19 cellular contexts compared by ENCODE assay signal in the genomic region with DNA sequence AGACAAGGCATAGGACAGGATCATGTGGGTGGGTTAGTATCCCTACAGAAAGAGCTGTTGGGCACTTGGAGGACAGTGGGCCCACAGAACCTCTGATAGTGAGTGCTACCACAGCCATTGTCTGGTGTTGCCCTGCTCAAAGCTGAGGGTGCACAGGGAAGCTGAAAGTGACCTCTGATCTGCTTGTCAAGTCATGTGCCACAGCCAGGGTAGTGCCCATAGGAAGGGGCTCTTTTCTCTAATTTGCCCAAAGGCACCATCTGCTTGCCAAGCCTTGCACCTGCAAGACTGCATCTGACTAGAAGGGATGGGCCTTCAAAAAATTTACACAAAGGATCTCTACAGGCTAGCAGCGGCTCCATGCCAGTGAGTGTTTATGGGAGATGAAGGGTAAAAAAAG.
DNase-seq lines count a peak whose midpoint lies in the region; ATAC-seq, FAIRE-seq and TF ChIP-seq lines count a peak whose summit lies in the region.
"Had no signal": no experiment of that assay in that cellular context is flagged by ENCODE, and none has a peak within 500 bp of the region (broad histone marks: within the 10 kb centered on the region; RNA-seq: fewer than 3 reads in every experiment).

No MANE protein-coding gene starts in this region.

- CTCF ChIA-PET in SK-N-SH (lab: Yijun Ruan, JAX), result interaction anchor here (1.0 kb wide), 1 partner anchor 236 kb away, joined by 3 read pairs; no protein-coding TSS in a partner anchor

- POLR2A ChIA-PET in SK-N-SH (lab: Yijun Ruan, JAX), result no interaction called here

- H3K4me1 ChIP-seq in SK-N-SH (ENCODE audit: control insufficient read depth in 1 of 2, insufficient read depth in 2 of 2, low read depth in 1 of 2, low read length in 1 of 2) (peaks cover 4 to 22% of the 10 kb centered on the region in 2 experiments; a peak in 3 of 4 replicates), upper lobe of right lung (peaks cover 13% of the 10 kb centered on the region)
- H3K4me1 ChIP-seq: HAP-1 had no signal

- H3K36me3 Mint-ChIP-seq in progenitor cell of endocrine pancreas (ENCODE audit: insufficient read depth), result no peaks in the 10 kb centered on the region

- no peaks in the 10 kb centered on the region for H3K27me3 Mint-ChIP-seq in progenitor cell of endocrine pancreas

- no peaks in the 10 kb centered on the region for H4K20me1 ChIP-seq in SK-N-SH (ENCODE audit: insufficient read depth)

- H3K9ac ChIP-seq in SK-N-SH, result no peak overlapping the region

- peaks cover 15% of the 10 kb centered on the region for H3K4me1 Mint-ChIP-seq in progenitor cell of endocrine pancreas (ENCODE audit: low read depth)

- peaks cover 9% of the 10 kb centered on the region for H3F3A ChIP-seq in SK-N-SH (replicated peaks; ENCODE audit: insufficient read depth)

- H3K4me3 ChIP-seq in SK-N-SH (ENCODE audit: low read depth in 2 of 2, low read length in 1 of 2) (no peak overlapping the region), upper lobe of right lung (no peak overlapping the region)
- H3K4me3 ChIP-seq: HAP-1, thyroid gland had no signal

- no peak for TF ChIP-seq CTCF in SK-N-SH (IDR thresholded peaks at IDR 0.05)
- no peak for TF ChIP-seq CTCF in upper lobe of right lung (IDR thresholded peaks at IDR 0.05)
- TF ChIP-seq CTCF in progenitor cell of endocrine pancreas (IDR thresholded peaks at IDR 0.05; ENCODE audit: unreplicated experiment), result no peak

- no peak for TF ChIP-seq EP300 in SK-N-SH (IDR thresholded peaks at IDR 0.05; ENCODE audit: borderline replicate concordance in 1 of 2, low read depth in 1 of 2, low read length in 1 of 2)

- FAIRE-seq in H54 (lab: Jason Lieb, UNC), result no peak
- FAIRE-seq: endothelial cell of umbilical vein, islet of Langerhans had no signal

- H3K36me3 ChIP-seq in SK-N-SH (replicated peaks in 1 of 2; ENCODE audit: control insufficient read depth in 1 of 2, insufficient read depth in 2 of 2, low read length in 1 of 2) (no peaks in the 10 kb centered on the region), upper lobe of right lung (no peaks in the 10 kb centered on the region)
- H3K36me3 ChIP-seq: HAP-1, thyroid gland had no signal

- H3K27ac ChIP-seq in SK-N-SH (ENCODE audit: low read depth in 2 of 2, low read length in 1 of 2) (no peak overlapping the region), upper lobe of right lung (no peak overlapping the region)
- H3K27ac ChIP-seq: thyroid gland had no signal

- no peaks in the 10 kb centered on the region for H3K79me2 ChIP-seq in SK-N-SH (ENCODE audit: insufficient read depth)

- H3K4me3 Mint-ChIP-seq in progenitor cell of endocrine pancreas (ENCODE audit: low read depth), result no peak overlapping the region
- H3K4me3 Mint-ChIP-seq: activated T-cell treated with anti-CD3 and anti-CD28 coated beads, Interleukin-2, amount 50 U/mL, for 4 hours had no signal

- H3K27ac Mint-ChIP-seq in progenitor cell of endocrine pancreas, result no peak overlapping the region

- H3K9me3 ChIP-seq in SK-N-SH, result no peaks in the 10 kb centered on the region
- H3K9me3 ChIP-seq in upper lobe of right lung, result no peaks in the 10 kb centered on the region
- H3K9me3 ChIP-seq: HAP-1, thyroid gland had no signal

- no peaks in the 10 kb centered on the region for H3K9me2 ChIP-seq in SK-N-SH

- no peak for TF ChIP-seq POLR2A in H54 (IDR thresholded peaks at IDR 0.05; ENCODE audit: low read depth, low read length)

- H2AFZ ChIP-seq in SK-N-SH (ENCODE audit: low read depth), result no peak overlapping the region

- H3K9me3 Mint-ChIP-seq in progenitor cell of endocrine pancreas (ENCODE audit: low read depth), result no peaks in the 10 kb centered on the region
- H3K9me3 Mint-ChIP-seq: activated T-cell treated with anti-CD3 and anti-CD28 coated beads, Interleukin-2, amount 50 U/mL, for 4 hours had no signal

- intact Hi-C loops in upper lobe of right lung (cut with DNase I), result loop anchor here (10.0 kb wide), 1 partner anchor 287 kb away; no protein-coding TSS in a partner anchor

- DNase-seq in SK-N-SH, result no peak
- DNase-seq in NCI-H146 (lab: John Stamatoyannopoulos, UW), result peak; percentile 83
- DNase-seq in dermis blood vessel endothelial cell, result peak; percentile 20
- no peak for DNase-seq in upper lobe of right lung
- DNase-seq in progenitor cell of endocrine pancreas (ENCODE audit: low spot score, unreplicated experiment), result no peak
- no peak for DNase-seq in mucosa of gallbladder (ENCODE audit: low spot score)
- DNase-seq in H54 (ENCODE audit: insufficient read length, low spot score), result no peak
- DNase-seq: activated CD4-positive, alpha-beta T cell treated with anti-CD3 and anti-CD28 coated beads, Interleukin-2, amount 50 U/mL, for 1 hour; activated T-cell treated with anti-CD3 and anti-CD28 coated beads, Interleukin-2, amount 50 U/mL, for 4 hours; cerebellar nuclear complex; DMS79; NCI-H1930; occipital lobe; stimulated activated CD4-positive, alpha-beta T cell treated with anti-CD3 and anti-CD28 coated beads, Interleukin-4, amount 100 ng/mL, for 24 hours; thyroid gland had no signal

- TF ChIP-seq RAD21 in SK-N-SH (IDR thresholded peaks at IDR 0.05; ENCODE audit: low read length), result no peak

- H3K27me3 ChIP-seq in SK-N-SH (ENCODE audit: insufficient read depth) (no peaks in the 10 kb centered on the region), upper lobe of right lung (no peaks in the 10 kb centered on the region)
- H3K27me3 ChIP-seq: thyroid gland had no signal

- WGBS in SK-N-SH (ENCODE audit: low lambda C conversion rate), result 95% methylated on average over 1 of the region's 1 CpG

- H3K4me2 ChIP-seq in SK-N-SH, result no peak overlapping the region

- ATAC-seq in SK-N-SH treated with all-trans-retinoic acid at 6 μM for 48 hours, result no peak
- peak; percentile 11 for ATAC-seq in upper lobe of right lung
- ATAC-seq: activated T-cell treated with anti-CD3 and anti-CD28 coated beads, Interleukin-2, amount 50 U/mL, for 4 hours had no signal

TF ChIP-seq in SK-N-SH, 30 proteins besides CTCF, POLR2A, EP300 and RAD21:
- TF ChIP-seq SMC3 (IDR thresholded peaks at IDR 0.05; ENCODE audit: low read depth, low read length) (0 out of 2 replicates have a peak, but pooled peaks have one; percentile 21), TAF1 (IDR thresholded peaks at IDR 0.05; ENCODE audit: borderline replicate concordance, low read depth, low read length) (no peak), GABPA (IDR thresholded peaks at IDR 0.05; ENCODE audit: low read depth) (no peak)
- TF ChIP-seq, protein P1, sequence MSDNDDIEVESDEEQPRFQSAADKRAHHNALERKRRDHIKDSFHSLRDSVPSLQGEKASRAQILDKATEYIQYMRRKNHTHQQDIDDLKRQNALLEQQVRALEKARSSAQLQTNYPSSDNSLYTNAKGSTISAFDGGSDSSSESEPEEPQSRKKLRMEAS (IDR thresholded peaks at IDR 0.05; ENCODE audit: low read depth), result no peak

TF ChIP-seq in SK-N-SH treated with all-trans-retinoic acid at 6 μM for 48 hours, 23 proteins besides CTCF, POLR2A, EP300 and RAD21:
- no peak for TF ChIP-seq ARNTL (CRISPR knock-in tag; IDR thresholded peaks at IDR 0.05; ENCODE audit: borderline replicate concordance, low read depth)

Comparison
In these comparisons a context has a peak if more than half of its experiments do, and no peak if none do; other contexts are left out.
1. DNase-seq: peak in NCI-H146 (single experiment) and dermis blood vessel endothelial cell (single experiment); none in SK-N-SH (single experiment), upper lobe of right lung (single experiment), progenitor cell of endocrine pancreas (single experiment), mucosa of gallbladder (single experiment) and H54 (single experiment).